In the genomic region with DNA sequence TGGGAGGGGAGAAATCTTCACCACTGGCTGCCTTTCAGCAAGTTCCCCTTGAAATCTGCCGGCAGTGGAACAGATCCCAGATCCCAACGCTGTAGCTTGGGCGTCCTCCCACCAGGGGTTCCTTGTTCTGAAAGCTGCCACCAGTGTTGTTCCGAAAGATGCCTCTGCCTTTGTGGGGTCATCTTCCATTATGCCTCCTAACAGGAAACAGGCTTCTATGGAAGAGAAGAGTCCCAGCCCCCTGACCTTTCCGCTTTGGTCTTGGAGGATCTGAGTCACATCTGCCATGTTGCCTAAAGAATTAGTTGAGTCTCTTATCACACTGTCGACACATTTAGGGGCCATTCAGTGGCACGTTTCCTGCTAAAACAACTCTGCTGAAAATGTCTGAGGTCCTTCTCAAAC, we compare ENCODE assay signal across 14 cellular contexts. TPM values are rescaled to one million over a fixed set of nuclear protein-coding genes. Genes with fewer than 3 reads are reported as not detected.
"Had no signal": no experiment of that assay in that cellular context is flagged by ENCODE, and none has a peak within 500 bp of the region (broad histone marks: within the 10 kb centered on the region; RNA-seq: fewer than 3 reads in every experiment).

No MANE protein-coding gene starts in this region.

- H3K9me3 ChIP-seq: left lung, SJSA1, spleen, tibial artery, uterus had no signal

- H3K27ac ChIP-seq: left lung, SJSA1, spleen, tibial artery, uterus, WERI-Rb-1 had no signal

- H3K36me3 Mint-ChIP-seq: memory B cell; natural killer cell treated with Interleukin-12 subunit alpha and Interleukin-12 subunit beta and Interleukin-15 and Interleukin-18, amount 100 ng/mL, for 72 hours had no signal

- ATAC-seq: left lung; natural killer cell treated with Interleukin-12 subunit alpha and Interleukin-12 subunit beta and Interleukin-15 and Interleukin-18, amount 100 ng/mL, for 72 hours; sciatic nerve had no signal

- H3K36me3 ChIP-seq: SJSA1, uterus, WERI-Rb-1 had no signal

- H3K9me3 Mint-ChIP-seq: endodermal cell; memory B cell; natural killer cell treated with Interleukin-12 subunit alpha and Interleukin-12 subunit beta and Interleukin-15 and Interleukin-18, amount 100 ng/mL, for 72 hours had no signal

- H3K27ac Mint-ChIP-seq: endodermal cell; memory B cell; natural killer cell treated with Interleukin-12 subunit alpha and Interleukin-12 subunit beta and Interleukin-15 and Interleukin-18, amount 100 ng/mL, for 72 hours had no signal

- H3K4me1 ChIP-seq: SJSA1, tibial artery, uterus had no signal

- H3K27me3 ChIP-seq: dorsolateral prefrontal cortex, left lung, SJSA1, tibial artery, uterus had no signal

- DNase-seq: activated CD4-positive, alpha-beta T cell treated with anti-CD3 and anti-CD28 coated beads for 4 hours; activated naive CD4-positive, alpha-beta T cell; aorta; endodermal cell; left lung; spleen; tibial artery; uterus; WERI-Rb-1 had no signal

- H3K4me3 Mint-ChIP-seq: endodermal cell; memory B cell; natural killer cell treated with Interleukin-12 subunit alpha and Interleukin-12 subunit beta and Interleukin-15 and Interleukin-18, amount 100 ng/mL, for 72 hours had no signal

- H3K4me3 ChIP-seq: dorsolateral prefrontal cortex, left lung, SJSA1, spleen, tibial artery, uterus had no signal

RNA-seq across cellular contexts. Expression of a gene that starts 57.5 kb away (rescaled TPM):
- total RNA-seq: SJSA1 had no signal
